12 cellular contexts compared by ENCODE assay signal in genomic region chr22:42932197-42932519, GRCh38.
A peak's percentile ranks its signal among the peaks of the same experiment; 100 is the strongest.
DNase-seq lines count a peak whose midpoint lies in the region; ATAC-seq and TF ChIP-seq lines count a peak whose summit lies in the region.
"Had no signal": no experiment of that assay in that cellular context is flagged by ENCODE, and none has a peak within 500 bp of the region (broad histone marks: within the 10 kb centered on the region; RNA-seq: fewer than 3 reads in every experiment).

No MANE protein-coding gene starts in this region.

- H3K27ac ChIP-seq in left lung: peak overlapping the region; percentile 91 to 92

- no peaks in the 10 kb centered on the region for H3K27me3 ChIP-seq in left lung
- H3K27me3 ChIP-seq: MG63 had no signal

- intact Hi-C loops in activated T-helper 1 cell treated with anti-CD3 and anti-CD28 coated beads, Interleukin-12 subunit alpha, Interleukin-12 subunit beta, Interleukin-2, Interleukin-4 antibody, amounts not matched to agents 30 ng/mL and 10 ng/mL and 1 ng/mL, durations not matched to agents 14 hours and 24 hours and 36 hours (cut with micrococcal nuclease): loop anchor here (2.0 to 5.0 kb wide), 2 partner anchors 33 to 70 kb away; no protein-coding TSS in a partner anchor
- intact Hi-C loops in left lung (cut with DNase I): no loop called here

- H3K9me3 Mint-ChIP-seq in activated T-helper 1 cell treated with anti-CD3 and anti-CD28 coated beads, Interleukin-12 subunit alpha, Interleukin-12 subunit beta, Interleukin-2, Interleukin-4 antibody, amounts not matched to agents 30 ng/mL and 10 ng/mL and 1 ng/mL, durations not matched to agents 14 hours and 24 hours and 36 hours: no peaks in the 10 kb centered on the region
- no peaks in the 10 kb centered on the region for H3K9me3 Mint-ChIP-seq in stimulated activated naive CD8-positive, alpha-beta T cell treated with anti-CD3 and anti-CD28 coated beads, Interleukin-15, amount 100 ng/mL, for 72 hours
- H3K9me3 Mint-ChIP-seq: activated CD4-positive, alpha-beta memory T cell treated with anti-CD3 and anti-CD28 coated beads, Interleukin-2, amount 10 ng/mL, durations not matched to agents 7 days and 5 days; H9 had no signal

- DNase-seq in GM12864 (ENCODE audit: low read depth) (no peak), left lung (no peak)
- DNase-seq in activated T-helper 1 cell treated with anti-CD3 and anti-CD28 coated beads, Interleukin-12 subunit alpha, Interleukin-12 subunit beta, Interleukin-2, Interleukin-4 antibody, amounts not matched to agents 30 ng/mL and 10 ng/mL and 1 ng/mL, durations not matched to agents 14 hours and 24 hours and 36 hours (ENCODE audit: low spot score): no peak
- no peak for DNase-seq in stimulated activated naive CD8-positive, alpha-beta T cell treated with anti-CD3 and anti-CD28 coated beads, Interleukin-15, amount 100 ng/mL, for 72 hours
- DNase-seq: activated CD4-positive, alpha-beta memory T cell treated with anti-CD3 and anti-CD28 coated beads, Interleukin-2, amount 10 ng/mL, durations not matched to agents 7 days and 5 days; H9; mesendoderm; MG63 had no signal

- H3K4me3 Mint-ChIP-seq in activated T-helper 1 cell treated with anti-CD3 and anti-CD28 coated beads, Interleukin-12 subunit alpha, Interleukin-12 subunit beta, Interleukin-2, Interleukin-4 antibody, amounts not matched to agents 30 ng/mL and 10 ng/mL and 1 ng/mL, durations not matched to agents 14 hours and 24 hours and 36 hours: peak overlapping the region; percentile 38
- peak overlapping the region; percentile 2 to 51 for H3K4me3 Mint-ChIP-seq in stimulated activated naive CD8-positive, alpha-beta T cell treated with anti-CD3 and anti-CD28 coated beads, Interleukin-15, amount 100 ng/mL, for 72 hours
- H3K4me3 Mint-ChIP-seq: activated CD4-positive, alpha-beta memory T cell treated with anti-CD3 and anti-CD28 coated beads, Interleukin-2, amount 10 ng/mL, durations not matched to agents 7 days and 5 days; H9 had no signal

- ATAC-seq in left lung: no peak
- no peak for ATAC-seq in stimulated activated naive CD8-positive, alpha-beta T cell treated with anti-CD3 and anti-CD28 coated beads, Interleukin-15, amount 100 ng/mL, for 72 hours
- no peak for ATAC-seq in GM21526 (IDR thresholded peaks at IDR 0.05; ENCODE audit: low FRiP score, unreplicated experiment)
- ATAC-seq in GM18873 (IDR thresholded peaks at IDR 0.05; ENCODE audit: low FRiP score, unreplicated experiment): no peak
- no peak for ATAC-seq in HG02981 (IDR thresholded peaks at IDR 0.05; ENCODE audit: unreplicated experiment)
- ATAC-seq in HG02885 (IDR thresholded peaks at IDR 0.05; ENCODE audit: poor library complexity, unreplicated experiment): no peak

- no peaks in the 10 kb centered on the region for H3K9me3 ChIP-seq in left lung
- H3K9me3 ChIP-seq: MG63 had no signal

- H3K36me3 Mint-ChIP-seq in activated T-helper 1 cell treated with anti-CD3 and anti-CD28 coated beads, Interleukin-12 subunit alpha, Interleukin-12 subunit beta, Interleukin-2, Interleukin-4 antibody, amounts not matched to agents 30 ng/mL and 10 ng/mL and 1 ng/mL, durations not matched to agents 14 hours and 24 hours and 36 hours (ENCODE audit: low read depth): peaks cover 2% of the 10 kb centered on the region

- TF ChIP-seq CTCF in GM12864 (IDR thresholded peaks at IDR 0.05; ENCODE audit: low read depth, low read length, missing control alignments) (no peak), left lung (IDR thresholded peaks at IDR 0.05) (no peak)

- no peaks in the 10 kb centered on the region for H3K36me3 ChIP-seq in left lung

- H3K27me3 Mint-ChIP-seq in activated T-helper 1 cell treated with anti-CD3 and anti-CD28 coated beads, Interleukin-12 subunit alpha, Interleukin-12 subunit beta, Interleukin-2, Interleukin-4 antibody, amounts not matched to agents 30 ng/mL and 10 ng/mL and 1 ng/mL, durations not matched to agents 14 hours and 24 hours and 36 hours (ENCODE audit: insufficient read depth): no peaks in the 10 kb centered on the region
- H3K27me3 Mint-ChIP-seq in stimulated activated naive CD8-positive, alpha-beta T cell treated with anti-CD3 and anti-CD28 coated beads, Interleukin-15, amount 100 ng/mL, for 72 hours: no peaks in the 10 kb centered on the region
- H3K27me3 Mint-ChIP-seq: activated CD4-positive, alpha-beta memory T cell treated with anti-CD3 and anti-CD28 coated beads, Interleukin-2, amount 10 ng/mL, durations not matched to agents 7 days and 5 days had no signal

- peak overlapping the region; percentile 17 for H3K4me3 ChIP-seq in GM12864 (ENCODE audit: low read depth, low read length)
- H3K4me3 ChIP-seq in left lung: no peak overlapping the region
- H3K4me3 ChIP-seq: MG63 had no signal

- H3K27ac Mint-ChIP-seq in activated T-helper 1 cell treated with anti-CD3 and anti-CD28 coated beads, Interleukin-12 subunit alpha, Interleukin-12 subunit beta, Interleukin-2, Interleukin-4 antibody, amounts not matched to agents 30 ng/mL and 10 ng/mL and 1 ng/mL, durations not matched to agents 14 hours and 24 hours and 36 hours: peak overlapping the region; percentile 46
- H3K27ac Mint-ChIP-seq in stimulated activated naive CD8-positive, alpha-beta T cell treated with anti-CD3 and anti-CD28 coated beads, Interleukin-15, amount 100 ng/mL, for 72 hours: peak overlapping the region in 1 of 2 donors; percentile 62
- H3K27ac Mint-ChIP-seq: activated CD4-positive, alpha-beta memory T cell treated with anti-CD3 and anti-CD28 coated beads, Interleukin-2, amount 10 ng/mL, durations not matched to agents 7 days and 5 days had no signal

- peaks cover 63 to 94% of the 10 kb centered on the region in 2 donors for H3K4me1 ChIP-seq in left lung

- peaks cover 61% of the 10 kb centered on the region for H3K4me1 Mint-ChIP-seq in activated T-helper 1 cell treated with anti-CD3 and anti-CD28 coated beads, Interleukin-12 subunit alpha, Interleukin-12 subunit beta, Interleukin-2, Interleukin-4 antibody, amounts not matched to agents 30 ng/mL and 10 ng/mL and 1 ng/mL, durations not matched to agents 14 hours and 24 hours and 36 hours (ENCODE audit: low read depth)
- peaks cover 76% of the 10 kb centered on the region for H3K4me1 Mint-ChIP-seq in stimulated activated naive CD8-positive, alpha-beta T cell treated with anti-CD3 and anti-CD28 coated beads, Interleukin-15, amount 100 ng/mL, for 72 hours
